10 cellular contexts compared by ENCODE assay signal in the genomic region with DNA sequence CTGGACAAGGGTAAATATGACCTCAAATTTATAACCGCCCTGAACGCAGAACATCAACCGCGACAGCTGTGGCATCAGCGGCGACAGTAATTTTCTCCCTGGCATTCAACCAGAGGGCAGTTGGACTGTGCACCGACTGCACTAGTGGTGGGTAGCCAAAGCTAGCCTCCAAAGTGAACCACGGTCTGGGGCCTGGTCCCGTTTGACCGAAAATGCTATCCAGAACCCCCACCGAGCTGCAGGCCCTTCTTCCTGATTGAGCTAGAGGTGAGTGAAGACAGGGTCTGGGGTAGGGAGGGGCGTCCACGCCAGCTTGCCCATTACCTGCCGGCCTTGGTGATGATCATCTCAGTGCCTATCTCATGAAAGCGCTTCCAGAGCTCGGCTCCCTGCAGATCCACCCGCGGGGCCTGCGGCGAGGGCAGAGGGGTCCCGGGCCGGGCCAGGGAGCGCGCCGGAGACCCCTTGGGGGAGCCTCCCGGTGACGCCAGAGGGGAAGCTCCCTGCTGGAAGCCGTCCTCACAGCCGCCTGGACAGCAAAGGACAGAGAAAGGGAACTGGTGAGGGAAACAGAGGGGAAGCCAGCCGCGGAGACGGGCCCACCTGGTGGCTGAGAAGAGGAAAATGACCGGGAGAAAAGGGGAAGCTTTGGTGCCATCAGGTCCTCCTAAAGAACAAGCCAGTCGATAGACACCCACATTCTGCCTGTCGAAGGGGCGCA. TPM values are rescaled to one million over a fixed set of nuclear protein-coding genes. Genes with fewer than 3 reads are reported as not detected.
DNase-seq lines count a peak whose midpoint lies in the region; ATAC-seq and TF ChIP-seq lines count a peak whose summit lies in the region.
"Had no signal": no experiment of that assay in that cellular context is flagged by ENCODE, and none has a peak within 500 bp of the region (broad histone marks: within the 10 kb centered on the region; RNA-seq: fewer than 3 reads in every experiment).

No MANE protein-coding gene starts in this region.

- peaks cover 0 to 72% of the 10 kb centered on the region in 2 donors for H3K27me3 ChIP-seq in breast epithelium
- H3K27me3 ChIP-seq in vagina, result peaks cover 17% of the 10 kb centered on the region

- no peaks in the 10 kb centered on the region for H3K4me1 Mint-ChIP-seq in MCF 10A (ENCODE audit: insufficient read depth, unreplicated experiment)

- no TSS peak for BruUV-seq in MCF 10A (replicated peaks; lab: Mats Ljungman, UMichigan)

- no peak for TF ChIP-seq CTCF in breast epithelium (IDR thresholded peaks at IDR 0.05)
- TF ChIP-seq CTCF in MCF 10A (IDR thresholded peaks at IDR 0.05; ENCODE audit: unreplicated experiment), result no peak
- TF ChIP-seq CTCF in cardiac fibroblast (IDR thresholded peaks at IDR 0.05; ENCODE audit: low read depth, low read length), result peak; percentile 32
- TF ChIP-seq CTCF in vagina (IDR thresholded peaks at IDR 0.05), result no peak

- H3K27me3 Mint-ChIP-seq in MCF 10A (ENCODE audit: insufficient read depth, unreplicated experiment), result no peaks in the 10 kb centered on the region

- CTCF ChIA-PET in MCF 10A (lab: Yijun Ruan, JAX), result interaction anchor here (0.6 to 1.2 kb wide), 3 partner anchors 65 to 534 kb away, joined by 3 to 4 read pairs (median 4); no protein-coding TSS in a partner anchor

- DNase-seq in breast epithelium (ENCODE audit: low spot score in 2 of 2), result no peak
- DNase-seq in MCF 10A (ENCODE audit: unreplicated experiment), result no peak
- DNase-seq in cardiac fibroblast (ENCODE audit: low read depth in 2 of 2), result peak; percentile 75
- no peak for DNase-seq in left lobe of liver (ENCODE audit: low spot score)
- no peak for DNase-seq in vagina (ENCODE audit: extremely low spot score in 2 of 2)
- DNase-seq in NCI-H2029 (lab: John Stamatoyannopoulos, UW), result no peak
- DNase-seq: hippocampal formation, NCI-H187 had no signal

- H3K4me3 Mint-ChIP-seq in MCF 10A (ENCODE audit: unreplicated experiment), result no peak overlapping the region

- TF ChIP-seq POLR2A in breast epithelium (IDR thresholded peaks at IDR 0.05) (no peak), vagina (IDR thresholded peaks at IDR 0.05) (no peak)

- H3K27ac Mint-ChIP-seq in MCF 10A (ENCODE audit: low read depth, unreplicated experiment), result no peak overlapping the region

- H3K27ac ChIP-seq in breast epithelium (peak overlapping the region; percentile 76 to 90), vagina (peak overlapping the region; percentile 78)

- no peaks in the 10 kb centered on the region for H3K4me1 ChIP-seq in breast epithelium
- H3K4me1 ChIP-seq in vagina, result peaks cover 9% of the 10 kb centered on the region

- POLR2A ChIA-PET in MCF 10A (lab: Yijun Ruan, JAX), result no interaction called here

- H3K9me3 Mint-ChIP-seq in MCF 10A (ENCODE audit: unreplicated experiment), result no peaks in the 10 kb centered on the region

- no peaks in the 10 kb centered on the region for H3K36me3 ChIP-seq in breast epithelium
- H3K36me3 ChIP-seq in vagina, result no peaks in the 10 kb centered on the region

- peak overlapping the region; percentile 58 to 74 (median 59) for H3K4me3 ChIP-seq in breast epithelium
- peak overlapping the region; percentile 77 to 82 for H3K4me3 ChIP-seq in cardiac fibroblast (replicated peaks in 1 of 2; ENCODE audit: low read depth in 2 of 2, low read length in 2 of 2)
- H3K4me3 ChIP-seq in vagina, result peak overlapping the region; percentile 47 to 55

- intact Hi-C loops in breast epithelium (cut with DNase I; ENCODE audit: low total_unique reads), result no loop called here
- intact Hi-C loops in MCF 10A (cut with micrococcal nuclease), result no loop called here
- intact Hi-C loops in vagina (cut with DNase I), result loop anchor here (10.0 kb wide), 1 partner anchor 702 kb away; no protein-coding TSS in a partner anchor

- no peaks in the 10 kb centered on the region for H3K36me3 Mint-ChIP-seq in MCF 10A (ENCODE audit: insufficient read depth, unreplicated experiment)

- H3K9me3 ChIP-seq in breast epithelium, result no peaks in the 10 kb centered on the region
- no peaks in the 10 kb centered on the region for H3K9me3 ChIP-seq in vagina

- ATAC-seq in left lobe of liver (peak; percentile 19), HG03442 (IDR thresholded peaks at IDR 0.05; ENCODE audit: unreplicated experiment) (no peak), GM19463 (IDR thresholded peaks at IDR 0.05; ENCODE audit: unreplicated experiment) (no peak)

RNA-seq across cellular contexts. Expression of a gene that starts 2.0 kb away (rescaled TPM):
- total RNA-seq in breast epithelium (10 to 100 TPM in 2 of 3 donors, 1 to 10 TPM in 1; 8.8 to 20.6 (median 17.0) TPM), MCF 10A (2022) (0.39 and 0.42 TPM in 2 replicates), left lobe of liver (0.30 TPM), vagina (9.8 TPM)

Comparison
In these comparisons a context has a peak if more than half of its experiments do, and no peak if none do; other contexts are left out.
1. DNase-seq: peak in cardiac fibroblast (2 of 2); none in breast epithelium (0 of 2), MCF 10A (single experiment), left lobe of liver (single experiment), vagina (0 of 2) and NCI-H2029 (single experiment).
2. Peak in every context shown above with its lines, with median percentiles within 50 percentile points of each other: H3K4me3 ChIP-seq.